In the genomic region with DNA sequence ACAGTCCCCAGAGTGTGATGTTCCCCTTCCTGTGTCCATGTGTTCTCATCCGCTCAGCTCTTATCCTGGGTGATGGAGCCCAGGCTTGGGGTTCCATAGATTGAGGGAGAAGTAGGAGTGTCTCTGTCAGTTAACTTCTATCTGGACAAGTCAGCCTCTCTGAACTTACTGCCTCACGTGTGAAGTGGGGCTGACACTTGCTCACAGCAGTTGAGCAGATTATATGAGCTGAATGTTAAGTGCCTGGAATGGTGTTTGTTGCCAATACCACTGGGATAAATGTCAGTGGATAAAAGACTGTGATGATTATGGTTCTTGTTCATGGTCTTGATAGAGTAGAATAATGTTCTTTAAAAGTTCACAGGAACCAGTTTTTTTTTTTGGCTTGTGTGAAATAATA, we compare ENCODE assay signal across 20 cellular contexts. TPM values are rescaled to one million over a fixed set of nuclear protein-coding genes. Genes with fewer than 3 reads are reported as not detected.
DNase-seq lines count a peak whose midpoint lies in the region; ATAC-seq and TF ChIP-seq lines count a peak whose summit lies in the region.
"Had no signal": no experiment of that assay in that cellular context is flagged by ENCODE, and none has a peak within 500 bp of the region (broad histone marks: within the 10 kb centered on the region; RNA-seq: fewer than 3 reads in every experiment).

No MANE protein-coding gene starts in this region.

- H3K27me3 ChIP-seq in heart left ventricle = no peaks in the 10 kb centered on the region
- H3K27me3 ChIP-seq: BLaER1 treated with 17β-estradiol and CSF1 and Interleukin-3, amounts not matched to agents 10 nM and 100 nM had no signal

- intact Hi-C loops in heart left ventricle (cut with DNase I) (no loop called here), cardiac septum (cut with DNase I) (no loop called here)

- H3K27me3 Mint-ChIP-seq in activated T-cell treated with anti-CD3 and anti-CD28 coated beads, Interleukin-2, amount 50 U/mL, for 24 hours = no peaks in the 10 kb centered on the region
- peaks cover 3% of the 10 kb centered on the region for H3K27me3 Mint-ChIP-seq in brain
- H3K27me3 Mint-ChIP-seq in naive thymus-derived CD8-positive, alpha-beta T cell = no peaks in the 10 kb centered on the region

- H3K4me3 ChIP-seq in heart left ventricle = no peak overlapping the region
- H3K4me3 ChIP-seq: BLaER1 treated with 17β-estradiol and CSF1 and Interleukin-3, amounts not matched to agents 10 nM and 100 nM had no signal

- TF ChIP-seq CTCF in heart left ventricle (IDR thresholded peaks at IDR 0.05) (no peak), brain (conservative IDR thresholded peaks at IDR 0.05) (no peak), GM13977 (IDR thresholded peaks at IDR 0.05; ENCODE audit: extremely low read depth, insufficient read depth, missing control alignments) (no peak)

- H3K27ac ChIP-seq in heart left ventricle = no peak overlapping the region

- H3K27ac Mint-ChIP-seq in activated T-cell treated with anti-CD3 and anti-CD28 coated beads, Interleukin-2, amount 50 U/mL, for 24 hours = peak overlapping the region; percentile 79
- H3K27ac Mint-ChIP-seq in brain = peak overlapping the region in 3 of 5 experiments; percentile 11 to 70 (median 18)
- peak overlapping the region in 9 of 10 donors; percentile 71 to 92 (median 81) for H3K27ac Mint-ChIP-seq in naive thymus-derived CD8-positive, alpha-beta T cell

- peaks cover 0 to 19% (median 2%) of the 10 kb centered on the region in 12 donors for H3K4me1 ChIP-seq in heart left ventricle
- H3K4me1 ChIP-seq: Caco-2 had no signal

- no peak for TF ChIP-seq POLR2A in heart left ventricle (IDR thresholded peaks at IDR 0.05)

- POLR2A ChIA-PET in naive thymus-derived CD8-positive, alpha-beta T cell (lab: Charles Lee) = interaction anchor here (2.0 kb wide), 1 partner anchor 22 kb away, joined by 10 read pairs; a partner anchor contains a TSS

- peak; percentile 66 to 80 (median 74) for ATAC-seq in heart left ventricle
- no peak for ATAC-seq in naive thymus-derived CD8-positive, alpha-beta T cell

- H3K36me3 ChIP-seq in heart left ventricle = peaks cover 0 to 96% (median 81%) of the 10 kb centered on the region in 9 donors

- H3K9me3 Mint-ChIP-seq in activated T-cell treated with anti-CD3 and anti-CD28 coated beads, Interleukin-2, amount 50 U/mL, for 24 hours = no peaks in the 10 kb centered on the region
- H3K9me3 Mint-ChIP-seq in brain = no peaks in the 10 kb centered on the region
- H3K9me3 Mint-ChIP-seq in naive thymus-derived CD8-positive, alpha-beta T cell = no peaks in the 10 kb centered on the region

- peaks cover 59% of the 10 kb centered on the region for H3K4me1 Mint-ChIP-seq in activated T-cell treated with anti-CD3 and anti-CD28 coated beads, Interleukin-2, amount 50 U/mL, for 24 hours (ENCODE audit: low read depth)
- peaks cover 3% of the 10 kb centered on the region for H3K4me1 Mint-ChIP-seq in brain
- H3K4me1 Mint-ChIP-seq in naive thymus-derived CD8-positive, alpha-beta T cell = peaks cover 25 to 67% (median 65%) of the 10 kb centered on the region in 4 donors

- no peaks in the 10 kb centered on the region for H3K9me3 ChIP-seq in heart left ventricle
- H3K9me3 ChIP-seq: BLaER1 treated with 17β-estradiol and CSF1 and Interleukin-3, amounts not matched to agents 10 nM and 100 nM; Caco-2 had no signal

- H3K36me3 Mint-ChIP-seq in activated T-cell treated with anti-CD3 and anti-CD28 coated beads, Interleukin-2, amount 50 U/mL, for 24 hours (ENCODE audit: low read depth) = peaks cover 92% of the 10 kb centered on the region
- peaks cover 70% of the 10 kb centered on the region for H3K36me3 Mint-ChIP-seq in brain
- peaks cover 0 to 91% (median 14%) of the 10 kb centered on the region in 3 donors for H3K36me3 Mint-ChIP-seq in naive thymus-derived CD8-positive, alpha-beta T cell

- H3K4me3 Mint-ChIP-seq in activated T-cell treated with anti-CD3 and anti-CD28 coated beads, Interleukin-2, amount 50 U/mL, for 24 hours = no peak overlapping the region
- H3K4me3 Mint-ChIP-seq in brain = no peak overlapping the region
- peak overlapping the region in 9 of 10 donors; percentile 3 to 71 (median 35) for H3K4me3 Mint-ChIP-seq in naive thymus-derived CD8-positive, alpha-beta T cell

- WGBS in heart left ventricle, 4 donors = 50 to 59% (median 53%) methylated on average over 1 to 2 of the region's 2 CpGs

- no peak for DNase-seq in activated T-cell treated with anti-CD3 and anti-CD28 coated beads, Interleukin-2, amount 50 U/mL, for 24 hours
- DNase-seq in activated T-cell treated with anti-CD3 and anti-CD28 coated beads, Interleukin-2, amount 50 U/mL, for 48 hours = no peak
- DNase-seq in heart left ventricle = no peak
- no peak for DNase-seq in cardiac septum (ENCODE audit: low spot score)
- no peak for DNase-seq in naive thymus-derived CD8-positive, alpha-beta T cell
- DNase-seq in CD1c-positive myeloid dendritic cell (ENCODE audit: extremely low spot score) = no peak
- DNase-seq in GM13977 (ENCODE audit: low spot score) = no peak
- DNase-seq: EL; H7; KG1; NCI-H1436; NCI-H2029; NCI-H2171; NCI-H446; NCI-H69; NK-92 treated with Interleukin-12 subunit alpha and Interleukin-12 subunit beta, amount 100 ng/mL, for 24 hours had no signal

- in situ Hi-C loops in GM13977 (cut with MboI; ENCODE audit: low pct_unique_long_range_greater_than_20kb, low sequenced_read_pairs, unreplicated experiment) = no loop called here

RNA-seq across cellular contexts. Expression of a gene that starts 17.1 kb away (rescaled TPM):
- under 1 TPM in 2 of 9 donors, not detected in 7; 0.08 to 0.29 TPM for total RNA-seq in heart left ventricle
- under 1 TPM in 1 of 2 donors, not detected in 1; 0.03 TPM for polyA plus RNA-seq in heart left ventricle
- total RNA-seq in cardiac septum = not detected
- polyA plus RNA-seq in brain (ENCODE audit: insufficient read depth, low read depth, low replicate concordance) = 0.25 TPM
- 1 to 10 TPM; 2.2 to 2.9 TPM for total RNA-seq in naive thymus-derived CD8-positive, alpha-beta T cell
- polyA plus RNA-seq in naive thymus-derived CD8-positive, alpha-beta T cell = not detected
- total RNA-seq: OCI-LY7 had no signal

RNA-seq across cellular contexts. Expression of a gene that starts 21.9 kb away (rescaled TPM):
- 10 to 100 TPM; 44.8 to 90.2 (median 72.2) TPM for total RNA-seq in heart left ventricle
- 10 to 100 TPM; 22.7 to 75.3 TPM for polyA plus RNA-seq in heart left ventricle
- total RNA-seq in cardiac septum = 71.7 TPM
- 235 TPM for polyA plus RNA-seq in brain (ENCODE audit: insufficient read depth, low read depth, low replicate concordance)
- 10 to 100 TPM; 81.3 to 86.3 TPM for total RNA-seq in naive thymus-derived CD8-positive, alpha-beta T cell
- 100 to 1,000 TPM; 100 to 112 (median 108) TPM for polyA plus RNA-seq in naive thymus-derived CD8-positive, alpha-beta T cell

Comparison
In these comparisons a context has a peak if more than half of its experiments do, and no peak if none do; other contexts are left out.
1. H3K27ac Mint-ChIP-seq: peak in every context shown above with its lines; median percentile 81 in naive thymus-derived CD8-positive, alpha-beta T cell; 79 in activated T-cell treated with anti-CD3 and anti-CD28 coated beads, Interleukin-2, amount 50 U/mL, for 24 hours; 18 in brain.
2. H3K4me3 Mint-ChIP-seq: peak in naive thymus-derived CD8-positive, alpha-beta T cell (9 of 10); none in activated T-cell treated with anti-CD3 and anti-CD28 coated beads, Interleukin-2, amount 50 U/mL, for 24 hours (single experiment) and brain (0 of 5).
3. ATAC-seq: peak in heart left ventricle (4 of 4); none in naive thymus-derived CD8-positive, alpha-beta T cell (0 of 2).